In genomic region chr10:93023013-93023650, GRCh38 we compare ENCODE assay signal across 23 cellular contexts. TPM values are rescaled to one million over a fixed set of nuclear protein-coding genes. Genes with fewer than 3 reads are reported as not detected.
"Had no signal": no experiment of that assay in that cellular context is flagged by ENCODE, and none has a peak within 500 bp of the region (broad histone marks: within the 10 kb centered on the region; RNA-seq: fewer than 3 reads in every experiment).

No MANE protein-coding gene starts in this region.

- H3K27ac ChIP-seq: SJSA1 had no signal

- H3K27me3 ChIP-seq: SJSA1 had no signal

- DNase-seq: IMR-90, Karpas-422, KG1, MM.1S, NCI-H1092 treated with DMSO at 0.1 percent for 48 hours, NCI-H1436, NCI-H187, NCI-H2029, NCI-H2081 treated with DMSO at 0.1 percent for 48 hours, NCI-H226, NCI-H446, NCI-H510A, NCI-H524 treated with DMSO at 0.1 percent for 48 hours, NCI-H69, NCI-H774, Right ventricle myocardium superior, RPMI8226, SIG-M5, SK-N-SH, SW 1271 had no signal

- H3K9me3 ChIP-seq: SK-N-SH had no signal

- H3K4me3 ChIP-seq: SJSA1 had no signal

- H3K4me1 ChIP-seq: SJSA1 had no signal

- FAIRE-seq: RCC 7860 had no signal

RNA-seq across cellular contexts. Expression of gene CYP26C1, which starts 37.5 kb away (rescaled TPM):
- total RNA-seq: IMR-90, M059J, SJSA1 had no signal
- polyA plus RNA-seq: SK-N-SH had no signal

RNA-seq across cellular contexts. Expression of gene CYP26A1, which starts 50.6 kb away (rescaled TPM):
- total RNA-seq: IMR-90, M059J, Right ventricle myocardium superior had no signal
- polyA plus RNA-seq: SK-N-SH had no signal
